ENCODE assay signal across 32 cellular contexts in the genomic region with DNA sequence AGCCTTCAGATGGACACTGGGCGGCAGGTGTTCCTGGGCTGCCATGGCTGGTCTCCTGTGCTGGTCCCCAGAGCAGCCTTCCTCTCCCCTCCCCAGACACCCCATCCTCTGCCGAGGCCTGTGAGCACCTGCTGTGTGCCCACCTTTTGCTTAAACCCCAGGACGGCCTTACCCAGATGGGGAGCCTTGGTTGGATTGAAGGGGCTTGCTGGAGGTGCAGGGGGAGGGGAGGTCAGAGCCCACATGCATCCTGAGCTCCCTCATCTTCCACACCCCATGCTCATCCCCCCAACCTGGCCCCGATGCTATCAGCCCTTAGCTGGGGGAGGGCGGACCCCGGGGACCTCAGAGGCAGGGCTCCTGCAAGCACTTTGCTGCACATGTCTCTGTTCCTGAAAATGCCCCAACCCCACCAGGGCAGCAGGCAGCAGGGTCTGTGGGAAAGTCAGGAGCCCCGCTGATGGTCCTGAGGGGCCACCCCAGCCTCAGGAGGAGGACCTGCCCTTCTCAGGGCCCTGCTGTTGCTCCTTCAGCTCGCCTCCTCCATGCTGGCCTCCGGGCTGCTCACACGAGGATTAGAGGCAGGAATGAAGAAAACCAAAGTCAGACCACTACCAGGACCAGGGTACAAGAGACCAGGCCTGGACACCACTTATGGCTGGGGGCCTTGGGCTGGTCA. TPM values are rescaled to one million over a fixed set of nuclear protein-coding genes. Genes with fewer than 3 reads are reported as not detected.
"Had no signal": no experiment of that assay in that cellular context is flagged by ENCODE, and none has a peak within 500 bp of the region (broad histone marks: within the 10 kb centered on the region; RNA-seq: fewer than 3 reads in every experiment).

No MANE protein-coding gene starts in this region.

- H3K4me1 ChIP-seq: parathyroid adenoma, psoas muscle, spleen, suprapubic skin, tibial artery, transverse colon, upper lobe of right lung, uterus had no signal

- DNase-seq: naive thymus-derived CD4-positive, alpha-beta T cell; natural killer cell; occipital lobe; ovary; posterior cingulate gyrus; psoas muscle; right cardiac atrium; right lobe of liver; spleen; stimulated activated CD4-positive, alpha-beta T cell treated with anti-CD3 and anti-CD28 coated beads, Interleukin-12 subunit alpha, Interleukin-12 subunit beta, amount 100 ng/mL, for 4 hours; stimulated activated CD4-positive, alpha-beta T cell treated with anti-CD3 and anti-CD28 coated beads, Interleukin-1b, Interleukin-23, amount 100 ng/mL, for 48 hours; stimulated activated CD4-positive, alpha-beta T cell treated with anti-CD3 and anti-CD28 coated beads, Interleukin-4, amount 100 ng/mL, for 1 hour; stimulated activated CD4-positive, alpha-beta T cell treated with anti-CD3 and anti-CD28 coated beads, Interleukin-4, amount 100 ng/mL, for 4 hours; stimulated activated CD8-positive, alpha-beta memory T cell treated with anti-CD3 and anti-CD28 coated beads, Interleukin-4, amount 100 ng/mL, for 48 hours; stimulated activated naive CD4-positive, alpha-beta T cell; stimulated activated naive CD8-positive, alpha-beta T cell treated with anti-CD3 and anti-CD28 coated beads, Interleukin-15, amount 100 ng/mL, for 72 hours; stimulated activated naive CD8-positive, alpha-beta T cell treated with anti-CD3 and anti-CD28 coated beads, Interleukin-15, Interleukin-2, amounts not matched to agents 100 U/mL and 50 U/mL, for 24 hours; substantia nigra; testis; tibial artery; transverse colon; upper lobe of right lung; uterus had no signal

- H3K9me3 Mint-ChIP-seq: naive thymus-derived CD4-positive, alpha-beta T cell; natural killer cell; nephron; stimulated activated memory B cell treated with anti-CD40 and anti-IgM and Interleukin-4, amounts not matched to agents 10 μg/mL and 1 μg/mL and 100 μg/mL, for 72 hours; stimulated activated naive CD8-positive, alpha-beta T cell treated with anti-CD3 and anti-CD28 coated beads, Interleukin-15, amount 100 ng/mL, for 72 hours; type B pancreatic cell had no signal

- H2AFZ ChIP-seq: parathyroid adenoma had no signal

- H3K27me3 ChIP-seq: ovary, right lobe of liver, spleen, suprapubic skin, testis, tibial artery, transverse colon, upper lobe of right lung, uterus had no signal

- H3K4me2 ChIP-seq: smooth muscle cell had no signal

- H3K4me3 ChIP-seq: ovary, psoas muscle, right lobe of liver, skin epidermis, smooth muscle cell, spleen, suprapubic skin, testis, tibial artery, transverse colon, upper lobe of right lung, uterus had no signal

- H3K36me3 Mint-ChIP-seq: naive thymus-derived CD4-positive, alpha-beta T cell; natural killer cell; stimulated activated memory B cell treated with anti-CD40 and anti-IgM and Interleukin-4, amounts not matched to agents 10 μg/mL and 1 μg/mL and 100 μg/mL, for 72 hours; type B pancreatic cell had no signal

- H3K27ac ChIP-seq: ovary, parathyroid adenoma, psoas muscle, right lobe of liver, skin epidermis, spleen, suprapubic skin, testis, tibial artery, transverse colon, upper lobe of right lung, uterus had no signal

- H3K9me3 ChIP-seq: ovary, psoas muscle, right lobe of liver, spleen, suprapubic skin, testis, tibial artery, transverse colon, upper lobe of right lung, uterus had no signal

- H3K4me1 Mint-ChIP-seq: naive thymus-derived CD4-positive, alpha-beta T cell; stimulated activated memory B cell treated with anti-CD40 and anti-IgM and Interleukin-4, amounts not matched to agents 10 μg/mL and 1 μg/mL and 100 μg/mL, for 72 hours had no signal

- H3K79me2 ChIP-seq: parathyroid adenoma had no signal

- H3K36me3 ChIP-seq: ovary, right lobe of liver, spleen, suprapubic skin, tibial artery, transverse colon, upper lobe of right lung, uterus had no signal

- H3K27me3 Mint-ChIP-seq: naive thymus-derived CD4-positive, alpha-beta T cell; stimulated activated memory B cell treated with anti-CD40 and anti-IgM and Interleukin-4, amounts not matched to agents 10 μg/mL and 1 μg/mL and 100 μg/mL, for 72 hours; stimulated activated naive CD8-positive, alpha-beta T cell treated with anti-CD3 and anti-CD28 coated beads, Interleukin-15, amount 100 ng/mL, for 72 hours; type B pancreatic cell had no signal

- H3K27ac Mint-ChIP-seq: naive thymus-derived CD4-positive, alpha-beta T cell; natural killer cell; nephron; progenitor cell of endocrine pancreas; stimulated activated memory B cell treated with anti-CD40 and anti-IgM and Interleukin-4, amounts not matched to agents 10 μg/mL and 1 μg/mL and 100 μg/mL, for 72 hours; type B pancreatic cell had no signal

- H3K4me3 Mint-ChIP-seq: naive thymus-derived CD4-positive, alpha-beta T cell; natural killer cell; nephron; stimulated activated memory B cell treated with anti-CD40 and anti-IgM and Interleukin-4, amounts not matched to agents 10 μg/mL and 1 μg/mL and 100 μg/mL, for 72 hours; stimulated activated naive CD8-positive, alpha-beta T cell treated with anti-CD3 and anti-CD28 coated beads, Interleukin-15, amount 100 ng/mL, for 72 hours; type B pancreatic cell had no signal

- H3K9ac ChIP-seq: parathyroid adenoma had no signal

RNA-seq across cellular contexts. Expression of a gene that starts 41.6 kb away (rescaled TPM):
- total RNA-seq: naive thymus-derived CD4-positive, alpha-beta T cell; occipital lobe; right lobe of liver; smooth muscle cell had no signal
- polyA plus RNA-seq: naive thymus-derived CD4-positive, alpha-beta T cell; neural cell; smooth muscle cell had no signal
